1 cellular context compared by ENCODE assay signal in the genomic region with DNA sequence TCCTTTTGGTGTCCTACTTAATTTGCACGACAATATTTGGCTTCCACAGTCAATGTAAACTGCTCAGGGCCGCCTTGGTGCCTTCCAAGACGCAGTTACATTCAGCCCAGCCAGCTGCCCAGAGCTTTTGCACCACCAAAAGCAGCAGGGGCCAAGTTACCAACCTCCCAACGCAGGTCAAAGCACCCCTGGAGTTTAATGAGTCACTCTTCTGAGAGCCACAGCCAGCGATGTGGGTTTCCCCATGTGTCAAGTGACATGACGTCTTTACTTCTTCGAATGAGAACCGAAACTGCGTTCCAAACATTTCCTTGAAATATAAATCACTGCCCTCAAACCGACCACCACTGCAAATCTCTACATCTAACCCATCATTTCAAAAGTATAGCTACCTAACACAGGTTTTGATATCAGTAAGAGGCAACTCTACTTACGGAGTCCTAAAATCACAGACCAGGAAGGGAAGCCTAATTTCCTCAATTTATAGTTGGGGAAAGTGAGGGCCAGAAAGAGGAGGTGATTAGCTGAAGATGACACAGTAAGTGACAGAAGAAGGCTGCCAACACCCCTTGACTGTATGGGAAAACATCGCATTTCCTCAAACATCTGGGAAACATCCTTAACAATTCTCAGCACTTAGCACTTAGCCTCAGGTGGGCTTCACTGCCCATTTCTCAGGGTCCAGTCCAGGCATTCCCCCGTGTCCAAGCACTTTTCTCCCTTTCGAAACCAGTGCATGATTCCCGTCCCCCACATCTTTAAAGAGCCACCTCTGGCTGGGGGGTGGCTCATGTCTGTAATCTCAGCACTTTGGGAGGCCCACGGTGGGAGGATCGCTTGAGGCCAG.
TF ChIP-seq lines count a peak whose summit lies in the region.

No MANE protein-coding gene starts in this region.

TF ChIP-seq in GM12878, 131 proteins besides CTCF, POLR2A, EP300 and RAD21 (continued from another document and continues in another):
- TF ChIP-seq, protein P1, sequence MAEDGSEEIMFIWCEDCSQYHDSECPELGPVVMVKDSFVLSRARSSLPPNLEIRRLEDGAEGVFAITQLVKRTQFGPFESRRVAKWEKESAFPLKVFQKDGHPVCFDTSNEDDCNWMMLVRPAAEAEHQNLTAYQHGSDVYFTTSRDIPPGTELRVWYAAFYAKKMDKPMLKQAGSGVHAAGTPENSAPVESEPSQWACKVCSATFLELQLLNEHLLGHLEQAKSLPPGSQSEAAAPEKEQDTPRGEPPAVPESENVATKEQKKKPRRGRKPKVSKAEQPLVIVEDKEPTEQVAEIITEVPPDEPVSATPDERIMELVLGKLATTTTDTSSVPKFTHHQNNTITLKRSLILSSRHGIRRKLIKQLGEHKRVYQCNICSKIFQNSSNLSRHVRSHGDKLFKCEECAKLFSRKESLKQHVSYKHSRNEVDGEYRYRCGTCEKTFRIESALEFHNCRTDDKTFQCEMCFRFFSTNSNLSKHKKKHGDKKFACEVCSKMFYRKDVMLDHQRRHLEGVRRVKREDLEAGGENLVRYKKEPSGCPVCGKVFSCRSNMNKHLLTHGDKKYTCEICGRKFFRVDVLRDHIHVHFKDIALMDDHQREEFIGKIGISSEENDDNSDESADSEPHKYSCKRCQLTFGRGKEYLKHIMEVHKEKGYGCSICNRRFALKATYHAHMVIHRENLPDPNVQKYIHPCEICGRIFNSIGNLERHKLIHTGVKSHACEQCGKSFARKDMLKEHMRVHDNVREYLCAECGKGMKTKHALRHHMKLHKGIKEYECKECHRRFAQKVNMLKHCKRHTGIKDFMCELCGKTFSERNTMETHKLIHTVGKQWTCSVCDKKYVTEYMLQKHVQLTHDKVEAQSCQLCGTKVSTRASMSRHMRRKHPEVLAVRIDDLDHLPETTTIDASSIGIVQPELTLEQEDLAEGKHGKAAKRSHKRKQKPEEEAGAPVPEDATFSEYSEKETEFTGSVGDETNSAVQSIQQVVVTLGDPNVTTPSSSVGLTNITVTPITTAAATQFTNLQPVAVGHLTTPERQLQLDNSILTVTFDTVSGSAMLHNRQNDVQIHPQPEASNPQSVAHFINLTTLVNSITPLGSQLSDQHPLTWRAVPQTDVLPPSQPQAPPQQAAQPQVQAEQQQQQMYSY (CRISPR knock-in tag; IDR thresholded peaks at IDR 0.05) = no peak
- TF ChIP-seq E4F1 (IDR thresholded peaks at IDR 0.05; ENCODE audit: borderline replicate concordance, partially characterized antibody) (no peak), MYC (IDR thresholded peaks at IDR 0.05; ENCODE audit: insufficient read depth, insufficient read length, insufficient replicate concordance, low read length, severe bottlenecking) (no peak), CREB1 (IDR thresholded peaks at IDR 0.05; ENCODE audit: low read depth) (peak; percentile 83), SPI1 (IDR thresholded peaks at IDR 0.05; ENCODE audit: borderline replicate concordance, insufficient read depth, low read depth, low read length) (peak; percentile 53; the same call in 1 of the 2 replicates), CHD2 (IDR thresholded peaks at IDR 0.05; ENCODE audit: borderline replicate concordance, low read depth, low read length) (peak; percentile 81), PAX8 (IDR thresholded peaks at IDR 0.05) (no peak), SP1 (IDR thresholded peaks at IDR 0.05; ENCODE audit: low read depth, low read length) (peak; percentile 60), NBN (IDR thresholded peaks at IDR 0.05) (peak; percentile 92; the same call in 1 of the 2 replicates), ZNF24 (IDR thresholded peaks at IDR 0.05) (0 out of 2 replicates have a peak, but pooled peaks have one; percentile 39), PAX5 (IDR thresholded peaks at IDR 0.05; ENCODE audit: borderline replicate concordance, low read depth, low read length) (peak; percentile 81), ZNF217 (IDR thresholded peaks at IDR 0.05) (peak; percentile 69; the same call in 1 of the 2 replicates), SMAD5 (IDR thresholded peaks at IDR 0.05; ENCODE audit: low read depth) (0 out of 2 replicates have a peak, but pooled peaks have one; percentile 45), GABPA (IDR thresholded peaks at IDR 0.05; ENCODE audit: low read depth) (peak; percentile 56; the same call in 1 of the 2 replicates), TCF12 (IDR thresholded peaks at IDR 0.05; ENCODE audit: low read depth, low read length) (peak; percentile 65; the same call in 1 of the 2 replicates), TCF3 (IDR thresholded peaks at IDR 0.05; ENCODE audit: borderline replicate concordance, insufficient read depth, low read depth, low read length) (peak; percentile 75; the same call in 1 of the 2 replicates), RAD51 (IDR thresholded peaks at IDR 0.05) (peak; percentile 64), ATF7 (IDR thresholded peaks at IDR 0.05; ENCODE audit: low read depth) (peak; percentile 98), STAT3 (IDR thresholded peaks at IDR 0.05; ENCODE audit: low read depth, low read length) (peak; percentile 94), RELA (IDR thresholded peaks at IDR 0.05; ENCODE audit: borderline replicate concordance, partially characterized antibody) (peak; percentile 98), SUPT20H (IDR thresholded peaks at IDR 0.05; ENCODE audit: borderline replicate concordance, control insufficient read depth, low read depth, low read length) (no peak), CBFB (IDR thresholded peaks at IDR 0.05; ENCODE audit: low read depth) (peak; percentile 76), BCL3 (IDR thresholded peaks at IDR 0.05; ENCODE audit: borderline replicate concordance, insufficient read depth, low read depth, low read length, poor library complexity, severe bottlenecking) (peak; percentile 91), BHLHE40 (IDR thresholded peaks at IDR 0.05; ENCODE audit: borderline replicate concordance in 1 of 2, low read depth in 2 of 2, low read length in 1 of 2) (peak; percentile 85 to 86), NFIC (IDR thresholded peaks at IDR 0.05; ENCODE audit: low read depth, low read length) (peak; percentile 98), STAT1 (conservative IDR thresholded peaks at IDR 0.05) (no peak), JUND (IDR thresholded peaks at IDR 0.05; ENCODE audit: low read depth, low read length) (peak; percentile 81), BMI1 (IDR thresholded peaks at IDR 0.05; ENCODE audit: borderline replicate concordance) (peak; percentile 86), KLF5 (IDR thresholded peaks at IDR 0.05; ENCODE audit: partially characterized antibody) (peak; percentile 92), TBL1XR1 (IDR thresholded peaks at IDR 0.05; ENCODE audit: low read depth, low read length) (peak; percentile 77; the same call in 1 of the 2 replicates), ZNF592 (IDR thresholded peaks at IDR 0.05) (peak; percentile 93), POU2F2 (IDR thresholded peaks at IDR 0.05; ENCODE audit: borderline replicate concordance, low read depth, low read length) (peak; percentile 87), CHD1 (IDR thresholded peaks at IDR 0.05; ENCODE audit: low read depth, low read length) (no peak), SMAD1 (IDR thresholded peaks at IDR 0.05; ENCODE audit: low read depth, partially characterized antibody) (peak; percentile 85), MEF2B (IDR thresholded peaks at IDR 0.05; ENCODE audit: partially characterized antibody, poor library complexity, severe bottlenecking) (peak; percentile 75)
- TF ChIP-seq, protein P2, sequence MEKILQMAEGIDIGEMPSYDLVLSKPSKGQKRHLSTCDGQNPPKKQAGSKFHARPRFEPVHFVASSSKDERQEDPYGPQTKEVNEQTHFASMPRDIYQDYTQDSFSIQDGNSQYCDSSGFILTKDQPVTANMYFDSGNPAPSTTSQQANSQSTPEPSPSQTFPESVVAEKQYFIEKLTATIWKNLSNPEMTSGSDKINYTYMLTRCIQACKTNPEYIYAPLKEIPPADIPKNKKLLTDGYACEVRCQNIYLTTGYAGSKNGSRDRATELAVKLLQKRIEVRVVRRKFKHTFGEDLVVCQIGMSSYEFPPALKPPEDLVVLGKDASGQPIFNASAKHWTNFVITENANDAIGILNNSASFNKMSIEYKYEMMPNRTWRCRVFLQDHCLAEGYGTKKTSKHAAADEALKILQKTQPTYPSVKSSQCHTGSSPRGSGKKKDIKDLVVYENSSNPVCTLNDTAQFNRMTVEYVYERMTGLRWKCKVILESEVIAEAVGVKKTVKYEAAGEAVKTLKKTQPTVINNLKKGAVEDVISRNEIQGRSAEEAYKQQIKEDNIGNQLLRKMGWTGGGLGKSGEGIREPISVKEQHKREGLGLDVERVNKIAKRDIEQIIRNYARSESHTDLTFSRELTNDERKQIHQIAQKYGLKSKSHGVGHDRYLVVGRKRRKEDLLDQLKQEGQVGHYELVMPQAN (conservative IDR thresholded peaks at IDR 0.05) = peak; percentile 27; the same call in 1 of the 2 replicates
- TF ChIP-seq, protein P3, sequence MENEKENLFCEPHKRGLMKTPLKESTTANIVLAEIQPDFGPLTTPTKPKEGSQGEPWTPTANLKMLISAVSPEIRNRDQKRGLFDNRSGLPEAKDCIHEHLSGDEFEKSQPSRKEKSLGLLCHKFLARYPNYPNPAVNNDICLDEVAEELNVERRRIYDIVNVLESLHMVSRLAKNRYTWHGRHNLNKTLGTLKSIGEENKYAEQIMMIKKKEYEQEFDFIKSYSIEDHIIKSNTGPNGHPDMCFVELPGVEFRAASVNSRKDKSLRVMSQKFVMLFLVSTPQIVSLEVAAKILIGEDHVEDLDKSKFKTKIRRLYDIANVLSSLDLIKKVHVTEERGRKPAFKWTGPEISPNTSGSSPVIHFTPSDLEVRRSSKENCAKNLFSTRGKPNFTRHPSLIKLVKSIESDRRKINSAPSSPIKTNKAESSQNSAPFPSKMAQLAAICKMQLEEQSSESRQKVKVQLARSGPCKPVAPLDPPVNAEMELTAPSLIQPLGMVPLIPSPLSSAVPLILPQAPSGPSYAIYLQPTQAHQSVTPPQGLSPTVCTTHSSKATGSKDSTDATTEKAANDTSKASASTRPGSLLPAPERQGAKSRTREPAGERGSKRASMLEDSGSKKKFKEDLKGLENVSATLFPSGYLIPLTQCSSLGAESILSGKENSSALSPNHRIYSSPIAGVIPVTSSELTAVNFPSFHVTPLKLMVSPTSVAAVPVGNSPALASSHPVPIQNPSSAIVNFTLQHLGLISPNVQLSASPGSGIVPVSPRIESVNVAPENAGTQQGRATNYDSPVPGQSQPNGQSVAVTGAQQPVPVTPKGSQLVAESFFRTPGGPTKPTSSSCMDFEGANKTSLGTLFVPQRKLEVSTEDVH (IDR thresholded peaks at IDR 0.05; ENCODE audit: low read depth, partially characterized antibody) = peak; percentile 50
- TF ChIP-seq, protein P4, sequence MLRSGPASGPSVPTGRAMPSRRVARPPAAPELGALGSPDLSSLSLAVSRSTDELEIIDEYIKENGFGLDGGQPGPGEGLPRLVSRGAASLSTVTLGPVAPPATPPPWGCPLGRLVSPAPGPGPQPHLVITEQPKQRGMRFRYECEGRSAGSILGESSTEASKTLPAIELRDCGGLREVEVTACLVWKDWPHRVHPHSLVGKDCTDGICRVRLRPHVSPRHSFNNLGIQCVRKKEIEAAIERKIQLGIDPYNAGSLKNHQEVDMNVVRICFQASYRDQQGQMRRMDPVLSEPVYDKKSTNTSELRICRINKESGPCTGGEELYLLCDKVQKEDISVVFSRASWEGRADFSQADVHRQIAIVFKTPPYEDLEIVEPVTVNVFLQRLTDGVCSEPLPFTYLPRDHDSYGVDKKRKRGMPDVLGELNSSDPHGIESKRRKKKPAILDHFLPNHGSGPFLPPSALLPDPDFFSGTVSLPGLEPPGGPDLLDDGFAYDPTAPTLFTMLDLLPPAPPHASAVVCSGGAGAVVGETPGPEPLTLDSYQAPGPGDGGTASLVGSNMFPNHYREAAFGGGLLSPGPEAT (IDR thresholded peaks at IDR 0.05; ENCODE audit: low read depth) = peak; percentile 99
